2 cellular contexts compared by ENCODE assay signal in the genomic region with DNA sequence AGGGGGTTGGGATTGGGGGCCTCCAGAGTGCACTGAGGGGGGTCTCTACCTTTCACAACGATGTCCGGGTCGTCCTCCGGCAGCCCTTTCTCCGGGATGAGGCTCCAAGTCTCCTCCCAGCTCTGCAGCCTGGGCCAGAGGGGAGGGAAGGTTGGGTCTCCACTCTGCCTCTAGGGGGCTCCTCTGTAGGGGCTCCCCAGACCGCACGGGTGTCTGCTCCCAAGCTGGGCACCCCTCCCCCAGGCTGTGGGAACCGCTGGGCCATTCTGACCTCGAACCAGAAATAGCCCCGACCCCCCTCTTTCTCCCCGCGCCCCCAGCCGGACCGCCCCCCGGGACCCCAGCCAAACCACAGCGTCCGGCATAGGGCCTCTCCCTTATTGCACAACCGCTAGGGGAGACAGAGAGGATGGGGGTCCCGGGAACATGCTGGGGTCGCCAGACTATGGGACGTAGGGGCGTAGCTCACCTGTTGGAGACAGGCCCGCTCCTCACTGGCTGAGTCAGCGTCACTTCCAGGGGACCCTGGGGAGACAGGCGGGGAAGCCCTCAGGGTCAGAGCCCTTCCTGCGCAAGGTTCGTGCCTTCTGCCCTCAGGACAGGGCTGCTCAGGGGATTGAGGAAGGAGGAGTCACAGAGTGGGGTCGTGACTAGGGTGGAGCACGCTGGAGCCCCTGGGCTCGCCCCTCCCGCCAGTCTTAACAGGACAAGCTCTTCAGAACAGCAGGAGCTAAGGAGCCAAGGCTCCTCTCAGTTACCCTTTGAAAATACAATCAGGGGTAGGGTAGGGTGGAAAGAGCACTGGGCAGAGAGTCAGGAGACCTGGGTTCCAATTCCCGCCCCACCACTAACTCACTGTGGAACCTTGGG.
TF ChIP-seq lines count a peak whose summit lies in the region.

No MANE protein-coding gene starts in this region.

TF ChIP-seq in SK-N-SH, 30 proteins besides CTCF, POLR2A, EP300 and RAD21 (continued from another document):
- TF ChIP-seq, protein P1, sequence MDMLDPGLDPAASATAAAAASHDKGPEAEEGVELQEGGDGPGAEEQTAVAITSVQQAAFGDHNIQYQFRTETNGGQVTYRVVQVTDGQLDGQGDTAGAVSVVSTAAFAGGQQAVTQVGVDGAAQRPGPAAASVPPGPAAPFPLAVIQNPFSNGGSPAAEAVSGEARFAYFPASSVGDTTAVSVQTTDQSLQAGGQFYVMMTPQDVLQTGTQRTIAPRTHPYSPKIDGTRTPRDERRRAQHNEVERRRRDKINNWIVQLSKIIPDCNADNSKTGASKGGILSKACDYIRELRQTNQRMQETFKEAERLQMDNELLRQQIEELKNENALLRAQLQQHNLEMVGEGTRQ (IDR thresholded peaks at IDR 0.05; ENCODE audit: borderline replicate concordance, low read depth, low read length), result no peak
- TF ChIP-seq EZH2phosphoT487 (IDR thresholded peaks at IDR 0.05; ENCODE audit: borderline replicate concordance, low read depth) (no peak), NRF1 (IDR thresholded peaks at IDR 0.05; ENCODE audit: low read depth, low read length) (no peak), YY1 (IDR thresholded peaks at IDR 0.05; ENCODE audit: low read depth) (no peak), RCOR1 (IDR thresholded peaks at IDR 0.05; ENCODE audit: low read length) (no peak), JUND (IDR thresholded peaks at IDR 0.05) (no peak), TCF12 (IDR thresholded peaks at IDR 0.05) (no peak), FOSL2 (IDR thresholded peaks at IDR 0.05; ENCODE audit: borderline replicate concordance, low read depth) (no peak)
- TF ChIP-seq, protein P2, sequence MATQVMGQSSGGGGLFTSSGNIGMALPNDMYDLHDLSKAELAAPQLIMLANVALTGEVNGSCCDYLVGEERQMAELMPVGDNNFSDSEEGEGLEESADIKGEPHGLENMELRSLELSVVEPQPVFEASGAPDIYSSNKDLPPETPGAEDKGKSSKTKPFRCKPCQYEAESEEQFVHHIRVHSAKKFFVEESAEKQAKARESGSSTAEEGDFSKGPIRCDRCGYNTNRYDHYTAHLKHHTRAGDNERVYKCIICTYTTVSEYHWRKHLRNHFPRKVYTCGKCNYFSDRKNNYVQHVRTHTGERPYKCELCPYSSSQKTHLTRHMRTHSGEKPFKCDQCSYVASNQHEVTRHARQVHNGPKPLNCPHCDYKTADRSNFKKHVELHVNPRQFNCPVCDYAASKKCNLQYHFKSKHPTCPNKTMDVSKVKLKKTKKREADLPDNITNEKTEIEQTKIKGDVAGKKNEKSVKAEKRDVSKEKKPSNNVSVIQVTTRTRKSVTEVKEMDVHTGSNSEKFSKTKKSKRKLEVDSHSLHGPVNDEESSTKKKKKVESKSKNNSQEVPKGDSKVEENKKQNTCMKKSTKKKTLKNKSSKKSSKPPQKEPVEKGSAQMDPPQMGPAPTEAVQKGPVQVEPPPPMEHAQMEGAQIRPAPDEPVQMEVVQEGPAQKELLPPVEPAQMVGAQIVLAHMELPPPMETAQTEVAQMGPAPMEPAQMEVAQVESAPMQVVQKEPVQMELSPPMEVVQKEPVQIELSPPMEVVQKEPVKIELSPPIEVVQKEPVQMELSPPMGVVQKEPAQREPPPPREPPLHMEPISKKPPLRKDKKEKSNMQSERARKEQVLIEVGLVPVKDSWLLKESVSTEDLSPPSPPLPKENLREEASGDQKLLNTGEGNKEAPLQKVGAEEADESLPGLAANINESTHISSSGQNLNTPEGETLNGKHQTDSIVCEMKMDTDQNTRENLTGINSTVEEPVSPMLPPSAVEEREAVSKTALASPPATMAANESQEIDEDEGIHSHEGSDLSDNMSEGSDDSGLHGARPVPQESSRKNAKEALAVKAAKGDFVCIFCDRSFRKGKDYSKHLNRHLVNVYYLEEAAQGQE (IDR thresholded peaks at IDR 0.05; ENCODE audit: low read depth, low read length), result no peak
- TF ChIP-seq, protein P3, sequence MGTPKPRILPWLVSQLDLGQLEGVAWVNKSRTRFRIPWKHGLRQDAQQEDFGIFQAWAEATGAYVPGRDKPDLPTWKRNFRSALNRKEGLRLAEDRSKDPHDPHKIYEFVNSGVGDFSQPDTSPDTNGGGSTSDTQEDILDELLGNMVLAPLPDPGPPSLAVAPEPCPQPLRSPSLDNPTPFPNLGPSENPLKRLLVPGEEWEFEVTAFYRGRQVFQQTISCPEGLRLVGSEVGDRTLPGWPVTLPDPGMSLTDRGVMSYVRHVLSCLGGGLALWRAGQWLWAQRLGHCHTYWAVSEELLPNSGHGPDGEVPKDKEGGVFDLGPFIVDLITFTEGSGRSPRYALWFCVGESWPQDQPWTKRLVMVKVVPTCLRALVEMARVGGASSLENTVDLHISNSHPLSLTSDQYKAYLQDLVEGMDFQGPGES (IDR thresholded peaks at IDR 0.05; ENCODE audit: low read depth, low read length), result no peak
- TF ChIP-seq, protein P4, sequence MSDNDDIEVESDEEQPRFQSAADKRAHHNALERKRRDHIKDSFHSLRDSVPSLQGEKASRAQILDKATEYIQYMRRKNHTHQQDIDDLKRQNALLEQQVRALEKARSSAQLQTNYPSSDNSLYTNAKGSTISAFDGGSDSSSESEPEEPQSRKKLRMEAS (IDR thresholded peaks at IDR 0.05; ENCODE audit: low read depth), result no peak

TF ChIP-seq in SK-N-SH treated with all-trans-retinoic acid at 6 μM for 48 hours, 23 proteins besides CTCF, POLR2A, EP300 and RAD21 (continued from another document):
- TF ChIP-seq, protein P5, sequence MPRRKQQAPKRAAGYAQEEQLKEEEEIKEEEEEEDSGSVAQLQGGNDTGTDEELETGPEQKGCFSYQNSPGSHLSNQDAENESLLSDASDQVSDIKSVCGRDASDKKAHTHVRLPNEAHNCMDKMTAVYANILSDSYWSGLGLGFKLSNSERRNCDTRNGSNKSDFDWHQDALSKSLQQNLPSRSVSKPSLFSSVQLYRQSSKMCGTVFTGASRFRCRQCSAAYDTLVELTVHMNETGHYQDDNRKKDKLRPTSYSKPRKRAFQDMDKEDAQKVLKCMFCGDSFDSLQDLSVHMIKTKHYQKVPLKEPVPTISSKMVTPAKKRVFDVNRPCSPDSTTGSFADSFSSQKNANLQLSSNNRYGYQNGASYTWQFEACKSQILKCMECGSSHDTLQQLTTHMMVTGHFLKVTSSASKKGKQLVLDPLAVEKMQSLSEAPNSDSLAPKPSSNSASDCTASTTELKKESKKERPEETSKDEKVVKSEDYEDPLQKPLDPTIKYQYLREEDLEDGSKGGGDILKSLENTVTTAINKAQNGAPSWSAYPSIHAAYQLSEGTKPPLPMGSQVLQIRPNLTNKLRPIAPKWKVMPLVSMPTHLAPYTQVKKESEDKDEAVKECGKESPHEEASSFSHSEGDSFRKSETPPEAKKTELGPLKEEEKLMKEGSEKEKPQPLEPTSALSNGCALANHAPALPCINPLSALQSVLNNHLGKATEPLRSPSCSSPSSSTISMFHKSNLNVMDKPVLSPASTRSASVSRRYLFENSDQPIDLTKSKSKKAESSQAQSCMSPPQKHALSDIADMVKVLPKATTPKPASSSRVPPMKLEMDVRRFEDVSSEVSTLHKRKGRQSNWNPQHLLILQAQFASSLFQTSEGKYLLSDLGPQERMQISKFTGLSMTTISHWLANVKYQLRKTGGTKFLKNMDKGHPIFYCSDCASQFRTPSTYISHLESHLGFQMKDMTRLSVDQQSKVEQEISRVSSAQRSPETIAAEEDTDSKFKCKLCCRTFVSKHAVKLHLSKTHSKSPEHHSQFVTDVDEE (CRISPR knock-in tag; IDR thresholded peaks at IDR 0.05), result no peak
- TF ChIP-seq, protein P6, sequence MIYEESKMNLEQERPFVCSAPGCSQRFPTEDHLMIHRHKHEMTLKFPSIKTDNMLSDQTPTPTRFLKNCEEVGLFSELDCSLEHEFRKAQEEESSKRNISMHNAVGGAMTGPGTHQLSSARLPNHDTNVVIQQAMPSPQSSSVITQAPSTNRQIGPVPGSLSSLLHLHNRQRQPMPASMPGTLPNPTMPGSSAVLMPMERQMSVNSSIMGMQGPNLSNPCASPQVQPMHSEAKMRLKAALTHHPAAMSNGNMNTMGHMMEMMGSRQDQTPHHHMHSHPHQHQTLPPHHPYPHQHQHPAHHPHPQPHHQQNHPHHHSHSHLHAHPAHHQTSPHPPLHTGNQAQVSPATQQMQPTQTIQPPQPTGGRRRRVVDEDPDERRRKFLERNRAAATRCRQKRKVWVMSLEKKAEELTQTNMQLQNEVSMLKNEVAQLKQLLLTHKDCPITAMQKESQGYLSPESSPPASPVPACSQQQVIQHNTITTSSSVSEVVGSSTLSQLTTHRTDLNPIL (CRISPR knock-in tag; IDR thresholded peaks at IDR 0.05; ENCODE audit: low read depth), result no peak
- TF ChIP-seq BACH2 (CRISPR knock-in tag; IDR thresholded peaks at IDR 0.05; ENCODE audit: borderline replicate concordance), result no peak
